7 cellular contexts compared by ENCODE assay signal in the genomic region with DNA sequence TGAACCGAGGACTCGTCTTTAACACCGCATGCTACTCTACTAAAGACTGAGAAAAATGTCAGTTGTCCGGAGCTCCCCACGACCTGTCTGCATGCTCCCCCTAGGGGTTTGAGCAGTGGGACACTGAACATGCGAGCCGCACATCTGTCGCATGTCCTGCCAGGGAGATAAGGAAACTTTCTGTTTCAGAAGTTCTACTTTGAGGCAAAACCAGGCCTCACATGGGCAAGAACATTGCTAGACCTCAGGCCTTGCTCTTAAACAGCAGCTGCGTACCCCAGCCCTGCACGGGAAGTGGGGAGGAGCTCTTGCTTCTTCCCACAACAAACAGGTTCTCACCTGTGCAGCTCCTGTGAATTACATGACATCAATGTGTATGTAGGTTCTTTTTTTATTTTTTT. TPM values are rescaled to one million over a fixed set of nuclear protein-coding genes. Genes with fewer than 3 reads are reported as not detected.
DNase-seq lines count a peak whose midpoint lies in the region; ATAC-seq lines count a peak whose summit lies in the region.

No MANE protein-coding gene starts in this region.

- peak; percentile 61 for DNase-seq in activated T-cell treated with anti-CD3 and anti-CD28 coated beads, Interleukin-2, amount 50 U/mL, for 48 hours
- peak; percentile 37 to 84 (median 66) for DNase-seq in stimulated activated naive CD4-positive, alpha-beta T cell (lab: John Stamatoyannopoulos, UW)
- DNase-seq in G401 (ENCODE audit: low spot score), result no peak
- no peak for DNase-seq in NCI-H1694 treated with DMSO at 0.1 percent for 48 hours (lab: John Stamatoyannopoulos, UW)
- no peak for DNase-seq in AG20443 (ENCODE audit: low spot score)

- in situ Hi-C loops in G401 (cut with HindIII; ENCODE audit: low sequenced_read_pairs), result no loop called here

- ATAC-seq in GM19438 (IDR thresholded peaks at IDR 0.05; ENCODE audit: low read depth, unreplicated experiment) (peak; percentile 55), HG03439 (IDR thresholded peaks at IDR 0.05; ENCODE audit: unreplicated experiment) (peak; percentile 44)

RNA-seq across cellular contexts. Expression of gene HERPUD2, which starts 30.3 kb away (rescaled TPM):
- 29.4 and 30.0 TPM in 2 replicates for total RNA-seq in G401 (2014; rRNA removed; shearing (Covaris generic))

Comparison
In these comparisons a context has a peak if more than half of its experiments do, and no peak if none do; other contexts are left out.
1. DNase-seq: peak in activated T-cell treated with anti-CD3 and anti-CD28 coated beads, Interleukin-2, amount 50 U/mL, for 48 hours (2 of 2) and stimulated activated naive CD4-positive, alpha-beta T cell (6 of 6); none in G401 (single experiment), NCI-H1694 treated with DMSO at 0.1 percent for 48 hours (single experiment) and AG20443 (single experiment).